ENCODE assay signal across 26 cellular contexts in the genomic region with DNA sequence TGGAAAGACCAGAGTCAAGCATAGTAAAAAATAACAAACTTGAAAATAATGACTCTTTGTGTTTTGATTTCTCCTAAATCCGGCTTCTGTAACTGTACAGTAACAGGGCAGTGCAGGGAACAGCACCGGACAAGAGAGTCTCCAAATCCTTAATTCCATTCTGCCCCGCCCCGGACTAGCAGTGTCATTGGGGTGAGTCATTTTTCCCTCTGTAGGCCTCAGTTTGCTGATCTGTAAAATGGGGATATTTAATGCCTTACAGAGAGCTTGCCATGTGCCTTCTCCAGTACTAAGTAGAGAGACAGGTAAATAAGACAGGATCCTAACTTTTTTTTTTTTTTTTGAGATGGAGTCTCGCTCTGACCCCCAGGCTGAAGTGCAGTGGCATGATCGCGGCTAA.
DNase-seq lines count a peak whose midpoint lies in the region; ATAC-seq, FAIRE-seq and TF ChIP-seq lines count a peak whose summit lies in the region.
"Had no signal": no experiment of that assay in that cellular context is flagged by ENCODE, and none has a peak within 500 bp of the region (broad histone marks: within the 10 kb centered on the region; RNA-seq: fewer than 3 reads in every experiment).

No MANE protein-coding gene starts in this region.

- H3K27me3 ChIP-seq in BLaER1 (no peaks in the 10 kb centered on the region), mesenchymal stem cell (ENCODE audit: control insufficient read depth in 1 of 2, insufficient read depth in 1 of 2, low read length in 2 of 2) (peaks cover 0 to 85% of the 10 kb centered on the region in 2 experiments), Karpas-422 (ENCODE audit: low read length) (no peaks in the 10 kb centered on the region)

- no peaks in the 10 kb centered on the region for H3K36me3 ChIP-seq in BLaER1
- H3K36me3 ChIP-seq in mesenchymal stem cell (ENCODE audit: control insufficient read depth in 1 of 2, insufficient read depth in 2 of 2, low read depth in 1 of 2, low read length in 2 of 2), result no peaks in the 10 kb centered on the region
- H3K36me3 ChIP-seq in Karpas-422 (ENCODE audit: insufficient read depth, low read length), result no peaks in the 10 kb centered on the region

- no peak overlapping the region for H2BK12ac ChIP-seq in mesenchymal stem cell (ENCODE audit: low read length in 2 of 2)

- H3K9ac ChIP-seq in BLaER1 (no peak overlapping the region), mesenchymal stem cell (ENCODE audit: low read length) (no peak overlapping the region), Karpas-422 (ENCODE audit: low read length) (no peak overlapping the region)

- H3K18ac ChIP-seq in mesenchymal stem cell (ENCODE audit: low read depth in 1 of 2, low read length in 2 of 2), result no peak overlapping the region

- no peak overlapping the region for H2BK120ac ChIP-seq in mesenchymal stem cell (ENCODE audit: low read depth, low read length)

- H2AFZ ChIP-seq in mesenchymal stem cell (ENCODE audit: low read depth, low read length), result no peak overlapping the region
- H2AFZ ChIP-seq in Karpas-422 (ENCODE audit: low read length), result no peak overlapping the region

- CTCF ChIA-PET in A549 (lab: Yijun Ruan, JAX) (interaction anchor here (1.3 to 6.9 kb wide), 6 partner anchors 9 to 190 kb away, joined by 3 to 39 read pairs (median 10); no protein-coding TSS in a partner anchor), T-cell (lab: Charles Lee) (interaction anchor here (0.7 kb wide), 2 partner anchors 177 to 188 kb away, joined by 3 to 4 read pairs; no protein-coding TSS in a partner anchor)
- CTCF ChIA-PET in activated CD4-positive, alpha-beta T cell treated with anti-CD3 and anti-CD28 coated beads for 36 hours (lab: Charles Lee), result interaction anchor here (1.1 to 2.1 kb wide), 2 partner anchors 10 to 13 kb away, joined by 3 to 6 read pairs; no protein-coding TSS in a partner anchor

- no peak for TF ChIP-seq POLR2A in A549 (IDR thresholded peaks at IDR 0.05; ENCODE audit: low read length)

- no peak for TF ChIP-seq CTCF in A549 (IDR thresholded peaks at IDR 0.05)
- TF ChIP-seq CTCF in CD14-positive monocyte (IDR thresholded peaks at IDR 0.05), result no peak

- H3K4me2 ChIP-seq in A549 (no peak overlapping the region), BLaER1 (peak overlapping the region; percentile 47), mesenchymal stem cell (ENCODE audit: low read length, poor library complexity, severe bottlenecking) (no peak overlapping the region), Karpas-422 (ENCODE audit: low read depth, low read length, poor library complexity, severe bottlenecking) (no peak overlapping the region)

- H3K36me3 Mint-ChIP-seq in CD14-positive monocyte (no peaks in the 10 kb centered on the region), T-cell (no peaks in the 10 kb centered on the region)
- H3K36me3 Mint-ChIP-seq in activated CD4-positive, alpha-beta T cell treated with anti-CD3 and anti-CD28 coated beads for 36 hours (ENCODE audit: low read depth), result no peaks in the 10 kb centered on the region
- H3K36me3 Mint-ChIP-seq: CD4-positive, alpha-beta memory T cell; CD4-positive, CD25-positive, alpha-beta regulatory T cell; CD8-positive, alpha-beta memory T cell had no signal

- H3K27me3 Mint-ChIP-seq in CD14-positive monocyte (ENCODE audit: low read depth in 3 of 3) (peaks cover 3 to 11% (median 5%) of the 10 kb centered on the region in 3 donors), T-cell (peaks cover 15 to 49% of the 10 kb centered on the region in 2 donors)
- H3K27me3 Mint-ChIP-seq in activated CD4-positive, alpha-beta T cell treated with anti-CD3 and anti-CD28 coated beads for 36 hours, result peaks cover 12% of the 10 kb centered on the region

- no peak overlapping the region for H3K14ac ChIP-seq in mesenchymal stem cell (ENCODE audit: low read length in 2 of 2)

- no peak overlapping the region for H2BK15ac ChIP-seq in mesenchymal stem cell (ENCODE audit: low read depth, poor library complexity, severe bottlenecking)

- peak overlapping the region; percentile 74 for H2AK5ac ChIP-seq in mesenchymal stem cell (ENCODE audit: low read length, severe bottlenecking)

- H2BK5ac ChIP-seq in mesenchymal stem cell (ENCODE audit: low read depth, low read length, poor library complexity, severe bottlenecking), result no peak overlapping the region

- intact Hi-C loops in CD14-positive monocyte (cut with micrococcal nuclease), result loop anchor here (10.0 kb wide), 1 partner anchor 136 kb away; no protein-coding TSS in a partner anchor
- intact Hi-C loops in activated CD4-positive, alpha-beta T cell treated with anti-CD3 and anti-CD28 coated beads for 36 hours (cut with DNase I, micrococcal nuclease), result no loop called here

- no peak overlapping the region for H3K4ac ChIP-seq in mesenchymal stem cell (ENCODE audit: low read depth in 1 of 2, low read length in 2 of 2)

- H4K20me1 ChIP-seq in BLaER1 (no peaks in the 10 kb centered on the region), Karpas-422 (ENCODE audit: insufficient read depth, low read depth, low read length) (no peaks in the 10 kb centered on the region)

- no peak for TF ChIP-seq EP300 in A549 (IDR thresholded peaks at IDR 0.05)

- peaks cover 45% of the 10 kb centered on the region for H3K4me1 Mint-ChIP-seq in CD14-positive monocyte
- H3K4me1 Mint-ChIP-seq in activated CD4-positive, alpha-beta T cell treated with anti-CD3 and anti-CD28 coated beads for 36 hours, result peaks cover 3% of the 10 kb centered on the region
- H3K4me1 Mint-ChIP-seq in T-cell, result peaks cover 5 to 14% (median 11%) of the 10 kb centered on the region in 3 donors

- H3K4me1 ChIP-seq in A549 (peaks cover 7% of the 10 kb centered on the region; the same call in 2 of the 3 replicates), BLaER1 (peaks cover 37% of the 10 kb centered on the region), mesenchymal stem cell (ENCODE audit: control insufficient read depth, insufficient read depth, low read depth, low read length) (peaks cover 18% of the 10 kb centered on the region), Karpas-422 (ENCODE audit: low read length) (peaks cover 59% of the 10 kb centered on the region)

- no peak overlapping the region for H3K23ac ChIP-seq in mesenchymal stem cell (ENCODE audit: low read length in 2 of 2)

- 92% methylated on average over 7 of the region's 7 CpGs for WGBS in A549 (ENCODE audit: missing lambda C conversion rate)
- WGBS in mesenchymal stem cell, result 92% methylated on average over 7 of the region's 7 CpGs

- H4K8ac ChIP-seq in mesenchymal stem cell (ENCODE audit: low read length), result no peak overlapping the region

- H3K79me2 ChIP-seq in Karpas-422 (ENCODE audit: low read length), result no peaks in the 10 kb centered on the region

- no peak overlapping the region for H4K91ac ChIP-seq in mesenchymal stem cell (ENCODE audit: low read length)

- H3K4me3 ChIP-seq in A549 (no peak overlapping the region), BLaER1 (no peak overlapping the region), mesenchymal stem cell (ENCODE audit: insufficient read depth in 1 of 2, low read depth in 1 of 2, low read length in 2 of 2) (no peak overlapping the region), Karpas-422 (ENCODE audit: low read length) (no peak overlapping the region)
- H3K4me3 ChIP-seq: GM12878 had no signal

- H3K27ac Mint-ChIP-seq in CD14-positive monocyte (peak overlapping the region in 6 of 7 donors; percentile 6 to 80 (median 36)), T-cell (no peak overlapping the region)
- H3K27ac Mint-ChIP-seq in activated CD4-positive, alpha-beta T cell treated with anti-CD3 and anti-CD28 coated beads for 36 hours, result no peak overlapping the region
- H3K27ac Mint-ChIP-seq: B cell; CD4-positive, alpha-beta memory T cell; CD4-positive, CD25-positive, alpha-beta regulatory T cell; CD8-positive, alpha-beta memory T cell had no signal

- no peak for TF ChIP-seq RAD21 in A549 (conservative IDR thresholded peaks at IDR 0.05 in 1 of 2, IDR thresholded peaks at IDR 0.05 in 1 of 2)

- H3K9me3 Mint-ChIP-seq in CD14-positive monocyte (peaks cover 0 to 2% (median 0%) of the 10 kb centered on the region in 7 donors), T-cell (no peaks in the 10 kb centered on the region)
- H3K9me3 Mint-ChIP-seq in activated CD4-positive, alpha-beta T cell treated with anti-CD3 and anti-CD28 coated beads for 36 hours (ENCODE audit: low read depth), result no peaks in the 10 kb centered on the region
- H3K9me3 Mint-ChIP-seq: CD4-positive, alpha-beta memory T cell; CD8-positive, alpha-beta memory T cell had no signal

- no peak overlapping the region for H3K27ac ChIP-seq in A549
- H3K27ac ChIP-seq in BLaER1, result no peak overlapping the region
- H3K27ac ChIP-seq in mesenchymal stem cell (ENCODE audit: low read length, poor library complexity, severe bottlenecking), result no peak overlapping the region
- H3K27ac ChIP-seq in Karpas-422 (ENCODE audit: low read length), result no peak overlapping the region
- H3K27ac ChIP-seq: C4-2B had no signal

- H3K9me2 ChIP-seq in Karpas-422 (replicated peaks; ENCODE audit: insufficient read depth, low read length), result no peaks in the 10 kb centered on the region

- H3K4me3 Mint-ChIP-seq in CD14-positive monocyte (no peak overlapping the region), T-cell (no peak overlapping the region)
- H3K4me3 Mint-ChIP-seq in activated CD4-positive, alpha-beta T cell treated with anti-CD3 and anti-CD28 coated beads for 36 hours, result no peak overlapping the region
- H3K4me3 Mint-ChIP-seq: B cell; CD4-positive, alpha-beta memory T cell; CD8-positive, alpha-beta memory T cell had no signal

- H3K9me3 ChIP-seq in A549, result no peaks in the 10 kb centered on the region
- no peaks in the 10 kb centered on the region for H3K9me3 ChIP-seq in BLaER1
- no peaks in the 10 kb centered on the region for H3K9me3 ChIP-seq in mesenchymal stem cell (ENCODE audit: control insufficient read depth, low read length)
- no peaks in the 10 kb centered on the region for H3K9me3 ChIP-seq in Karpas-422 (ENCODE audit: low read length)

- FAIRE-seq in A549 (lab: Jason Lieb, UNC), result no peak
- FAIRE-seq: A204.1, GM12878, GM12892, GM18507 had no signal

- ATAC-seq in A549, result no peak
- no peak for ATAC-seq in activated CD4-positive, alpha-beta T cell treated with anti-CD3 and anti-CD28 coated beads for 36 hours
- ATAC-seq in T-cell (replicated peaks in 1 of 4), result no peak
- ATAC-seq: GM12878 had no signal

- H3K79me1 ChIP-seq in mesenchymal stem cell (replicated peaks; ENCODE audit: low read length, poor library complexity, severe bottlenecking), result no peaks in the 10 kb centered on the region

- POLR2A ChIA-PET in A549 (lab: Yijun Ruan, JAX), result no interaction called here
- POLR2A ChIA-PET in activated CD4-positive, alpha-beta T cell treated with anti-CD3 and anti-CD28 coated beads for 36 hours (lab: Charles Lee), result no interaction called here
- POLR2A ChIA-PET in T-cell (lab: Charles Lee), result no interaction called here

- DNase-seq in A549 (ENCODE audit: low read depth in 1 of 2, low spot score in 1 of 2) (no peak), CD14-positive monocyte (ENCODE audit: low spot score) (no peak), mesenchymal stem cell (no peak), Karpas-422 (no peak), T-cell (no peak)
- DNase-seq in activated CD4-positive, alpha-beta T cell treated with anti-CD3 and anti-CD28 coated beads for 36 hours, result no peak
- DNase-seq: 8988T; AML-193; CD4-positive, alpha-beta memory T cell; CD4-positive, CD25-positive, alpha-beta regulatory T cell; CD8-positive, alpha-beta memory T cell; COR-L47; DMS 273 treated with DMSO at 0.1 percent for 48 hours; DMS153; DMS53; DMS79; DND-41; EL; GDM1 had no signal

Comparison
In these comparisons a context has a peak if more than half of its experiments do, and no peak if none do; other contexts are left out.
1. H3K27ac Mint-ChIP-seq: peak in CD14-positive monocyte (6 of 7); none in activated CD4-positive, alpha-beta T cell treated with anti-CD3 and anti-CD28 coated beads for 36 hours (single experiment) and T-cell (0 of 2).
2. intact Hi-C loops: an anchor here in CD14-positive monocyte (10.0 kb wide); none called in activated CD4-positive, alpha-beta T cell treated with anti-CD3 and anti-CD28 coated beads for 36 hours.